ENCODE assay signal across 14 cellular contexts in genomic region chr9:84123648-84124406, GRCh38.
DNase-seq lines count a peak whose midpoint lies in the region; ATAC-seq and FAIRE-seq lines count a peak whose summit lies in the region.
"Had no signal": no experiment of that assay in that cellular context is flagged by ENCODE, and none has a peak within 500 bp of the region (broad histone marks: within the 10 kb centered on the region; RNA-seq: fewer than 3 reads in every experiment).

No MANE protein-coding gene starts in this region.

- no peak for FAIRE-seq in small intestine (lab: Jason Lieb, UNC)
- FAIRE-seq: H1 had no signal

- no peaks in the 10 kb centered on the region for H3K9me3 Mint-ChIP-seq in activated naive CD8-positive, alpha-beta T cell treated with anti-CD3 and anti-CD28 coated beads, Interleukin-2, amount 50 U/mL, for 24 hours

- H3K27ac Mint-ChIP-seq in activated naive CD8-positive, alpha-beta T cell treated with anti-CD3 and anti-CD28 coated beads, Interleukin-2, amount 50 U/mL, for 24 hours: no peak overlapping the region

- WGBS in small intestine, 3 donors: 9 to 45% (median 20%) methylated on average over 3 of the region's 3 CpGs
- WGBS in aorta, 2 donors: 76 to 79% methylated on average over 3 of the region's 3 CpGs

- intact Hi-C loops in aorta (cut with DNase I): no loop called here

- no peak overlapping the region for H3K4me3 Mint-ChIP-seq in activated naive CD8-positive, alpha-beta T cell treated with anti-CD3 and anti-CD28 coated beads, Interleukin-2, amount 50 U/mL, for 24 hours

- H3K36me3 ChIP-seq in small intestine (ENCODE audit: control insufficient read depth in 2 of 2, insufficient read depth in 2 of 2, low read length in 2 of 2): no peaks in the 10 kb centered on the region
- H3K36me3 ChIP-seq in aorta (ENCODE audit: control insufficient read depth in 1 of 2, insufficient read depth in 2 of 2, low read length in 1 of 2): no peaks in the 10 kb centered on the region
- H3K36me3 ChIP-seq: ovary, upper lobe of left lung had no signal

- H3K4me1 ChIP-seq in small intestine (ENCODE audit: control insufficient read depth in 2 of 2, insufficient read depth in 1 of 2, low read depth in 1 of 2, low read length in 1 of 2) (no peaks in the 10 kb centered on the region), aorta (ENCODE audit: control insufficient read depth in 1 of 2, insufficient read depth in 2 of 2, low read length in 2 of 2) (no peaks in the 10 kb centered on the region)
- H3K4me1 ChIP-seq: foreskin keratinocyte had no signal

- H3K4me1 Mint-ChIP-seq in activated naive CD8-positive, alpha-beta T cell treated with anti-CD3 and anti-CD28 coated beads, Interleukin-2, amount 50 U/mL, for 24 hours: no peaks in the 10 kb centered on the region

- ATAC-seq in HG02571 (IDR thresholded peaks at IDR 0.05; ENCODE audit: unreplicated experiment) (peak; percentile 96), HG03354 (IDR thresholded peaks at IDR 0.05; ENCODE audit: poor library complexity, severe bottlenecking, unreplicated experiment) (peak; percentile 94), aorta (ENCODE audit: low FRiP score) (no peak)
- no peak for ATAC-seq in activated naive CD8-positive, alpha-beta T cell treated with anti-CD3 and anti-CD28 coated beads, Interleukin-2, amount 50 U/mL, for 24 hours
- ATAC-seq: foreskin keratinocyte, left lobe of liver had no signal

- peak; percentile 35 for DNase-seq in NCI-H82 treated with DMSO at 0.1 percent for 48 hours (lab: John Stamatoyannopoulos, UW; ENCODE audit: unreplicated experiment)
- DNase-seq in NCI-H82 (lab: John Stamatoyannopoulos, UW): no peak
- DNase-seq in small intestine: peak; percentile 54
- no peak for DNase-seq in aorta
- no peak for DNase-seq in activated naive CD8-positive, alpha-beta T cell treated with anti-CD3 and anti-CD28 coated beads, Interleukin-2, amount 50 U/mL, for 24 hours
- no peak for DNase-seq in NCI-H748 (lab: John Stamatoyannopoulos, UW; ENCODE audit: unreplicated experiment)
- DNase-seq: activated gamma-delta T cell, foreskin keratinocyte, ovary, upper lobe of left lung had no signal

- no peak overlapping the region for H3K27ac ChIP-seq in small intestine (ENCODE audit: low read depth in 1 of 2, low read length in 1 of 2)
- no peak overlapping the region for H3K27ac ChIP-seq in aorta (ENCODE audit: low read depth in 1 of 2, low read length in 2 of 2)
- H3K27ac ChIP-seq: foreskin keratinocyte, ovary, upper lobe of left lung had no signal

- H3K27me3 ChIP-seq in small intestine (ENCODE audit: control insufficient read depth in 2 of 2, insufficient read depth in 2 of 2, low read length in 2 of 2) (no peaks in the 10 kb centered on the region), aorta (ENCODE audit: control insufficient read depth in 1 of 2, insufficient read depth in 2 of 2, low read length in 1 of 2) (no peaks in the 10 kb centered on the region)
- H3K27me3 ChIP-seq: ovary, upper lobe of left lung had no signal

- H3K27me3 Mint-ChIP-seq in activated naive CD8-positive, alpha-beta T cell treated with anti-CD3 and anti-CD28 coated beads, Interleukin-2, amount 50 U/mL, for 24 hours: peaks cover 7% of the 10 kb centered on the region

- H3K9me3 ChIP-seq in small intestine (ENCODE audit: control insufficient read depth, low read depth) (no peaks in the 10 kb centered on the region), aorta (ENCODE audit: control insufficient read depth, low read length) (no peaks in the 10 kb centered on the region)
- H3K9me3 ChIP-seq: ovary, upper lobe of left lung had no signal

- H3K36me3 Mint-ChIP-seq in activated naive CD8-positive, alpha-beta T cell treated with anti-CD3 and anti-CD28 coated beads, Interleukin-2, amount 50 U/mL, for 24 hours (ENCODE audit: low read depth): no peaks in the 10 kb centered on the region

- H3K4me3 ChIP-seq in small intestine (ENCODE audit: low read depth in 1 of 2, low read length in 2 of 2) (no peak overlapping the region), aorta (ENCODE audit: low read length in 2 of 2) (no peak overlapping the region)
- H3K4me3 ChIP-seq: ovary, upper lobe of left lung had no signal

Comparison
In these comparisons a context has a peak if more than half of its experiments do, and no peak if none do; other contexts are left out.
1. DNase-seq: peak in NCI-H82 treated with DMSO at 0.1 percent for 48 hours (single experiment) and small intestine (single experiment); none in NCI-H82 (single experiment), aorta (0 of 2), activated naive CD8-positive, alpha-beta T cell treated with anti-CD3 and anti-CD28 coated beads, Interleukin-2, amount 50 U/mL, for 24 hours (single experiment) and NCI-H748 (single experiment).
2. ATAC-seq: peak in HG02571 (single experiment) and HG03354 (single experiment); none in aorta (single experiment) and activated naive CD8-positive, alpha-beta T cell treated with anti-CD3 and anti-CD28 coated beads, Interleukin-2, amount 50 U/mL, for 24 hours (single experiment).